ENCODE assay signal across 35 cellular contexts in genomic region chr4:581753-582361, GRCh38. TPM values are rescaled to one million over a fixed set of nuclear protein-coding genes. Genes with fewer than 3 reads are reported as not detected.
"Had no signal": no experiment of that assay in that cellular context is flagged by ENCODE, and none has a peak within 500 bp of the region (broad histone marks: within the 10 kb centered on the region; RNA-seq: fewer than 3 reads in every experiment).

No MANE protein-coding gene starts in this region.

- H3K9me3 ChIP-seq: uterus had no signal

- H3K4me1 ChIP-seq: uterus had no signal

- H3K4me3 ChIP-seq: heart left ventricle, left ventricle myocardium inferior, lung, mucosa of descending colon, smooth muscle cell, uterus had no signal

- H3K36me3 ChIP-seq: heart left ventricle, left ventricle myocardium inferior, uterus had no signal

- H3K9me3 Mint-ChIP-seq: type B pancreatic cell had no signal

- ATAC-seq: activated naive CD8-positive, alpha-beta T cell treated with anti-CD3 and anti-CD28 coated beads, Interleukin-2, amount 50 U/mL, for 24 hours; effector memory CD8-positive, alpha-beta T cell; heart left ventricle; mucosa of descending colon; stimulated activated memory B cell treated with anti-CD40 and anti-IgM and Interleukin-4, amounts not matched to agents 10 μg/mL and 1 μg/mL and 100 μg/mL, for 72 hours; stimulated activated naive CD8-positive, alpha-beta T cell treated with anti-CD3 and anti-CD28 coated beads, Interleukin-15, amount 100 ng/mL, for 72 hours had no signal

- DNase-seq: activated B cell treated with CpG ODN at 0.5 μM for 24 hours; activated gamma-delta T cell; activated naive CD4-positive, alpha-beta T cell treated with anti-CD3 and anti-CD28 coated beads, Interleukin-2, amount 50 U/mL, for 16 hours; activated naive CD8-positive, alpha-beta T cell treated with anti-CD3 and anti-CD28 coated beads, Interleukin-2, amount 50 U/mL, for 24 hours; activated T-cell treated with anti-CD3 and anti-CD28 coated beads, Interleukin-2, amount 50 U/mL, for 1 hour; amygdala; caudate nucleus; cortex of kidney; effector memory CD8-positive, alpha-beta T cell; heart left ventricle; kidney glomerular epithelial cell; left ventricle myocardium inferior; mesendoderm; mucosa of descending colon; retina; stimulated activated CD4-positive, alpha-beta T cell treated with anti-CD3 and anti-CD28 coated beads, Interleukin-1b, Interleukin-23, amount 100 ng/mL, for 48 hours; stimulated activated CD4-positive, alpha-beta T cell treated with anti-CD3 and anti-CD28 coated beads, Interleukin-4, amount 100 ng/mL, for 4 hours; stimulated activated CD8-positive, alpha-beta memory T cell treated with anti-CD3 and anti-CD28 coated beads, Interleukin-4, amount 100 ng/mL, for 48 hours; stimulated activated naive CD8-positive, alpha-beta T cell treated with anti-CD3 and anti-CD28 coated beads, Interleukin-15, amount 100 ng/mL, for 72 hours; substantia nigra; T-helper 1 cell; uterus had no signal

- H3K36me3 Mint-ChIP-seq: stimulated activated memory B cell treated with anti-CD40 and anti-IgM and Interleukin-4, amounts not matched to agents 10 μg/mL and 1 μg/mL and 100 μg/mL, for 72 hours; type B pancreatic cell had no signal

- H3K27ac Mint-ChIP-seq: activated B cell treated with CpG ODN at 0.5 μM for 24 hours; activated naive CD8-positive, alpha-beta T cell treated with anti-CD3 and anti-CD28 coated beads, Interleukin-2, amount 50 U/mL, for 24 hours; effector memory CD8-positive, alpha-beta T cell; nephron; progenitor cell of endocrine pancreas; stimulated activated memory B cell treated with anti-CD40 and anti-IgM and Interleukin-4, amounts not matched to agents 10 μg/mL and 1 μg/mL and 100 μg/mL, for 72 hours; stimulated activated naive CD8-positive, alpha-beta T cell treated with anti-CD3 and anti-CD28 coated beads, Interleukin-15, amount 100 ng/mL, for 72 hours; T-helper 2 cell treated with Interferon-gamma antibody and Interleukin-4, amounts not matched to agents 5 μg/mL and 100 μg/mL, for 36 hours; type B pancreatic cell had no signal

- H3K27ac ChIP-seq: heart left ventricle, left ventricle myocardium inferior, uterus had no signal

- H3K4me3 Mint-ChIP-seq: activated B cell treated with CpG ODN at 0.5 μM for 24 hours; activated naive CD8-positive, alpha-beta T cell treated with anti-CD3 and anti-CD28 coated beads, Interleukin-2, amount 50 U/mL, for 24 hours; effector memory CD8-positive, alpha-beta T cell; nephron; stimulated activated memory B cell treated with anti-CD40 and anti-IgM and Interleukin-4, amounts not matched to agents 10 μg/mL and 1 μg/mL and 100 μg/mL, for 72 hours; stimulated activated naive CD8-positive, alpha-beta T cell treated with anti-CD3 and anti-CD28 coated beads, Interleukin-15, amount 100 ng/mL, for 72 hours; T-helper 2 cell treated with Interferon-gamma antibody and Interleukin-4, amounts not matched to agents 5 μg/mL and 100 μg/mL, for 36 hours; type B pancreatic cell had no signal

RNA-seq across cellular contexts. Expression of gene TMEM271, which starts 5.8 kb away (rescaled TPM):
- total RNA-seq: activated B cell treated with CpG ODN at 0.5 μM for 24 hours, chondrocyte, endothelial cell of umbilical vein, fibroblast of lung, fibroblast of villous mesenchyme, heart left ventricle, left ventricle myocardium inferior, lung, myocyte, osteocyte, progenitor cell of endocrine pancreas, smooth muscle cell, uterus had no signal
- polyA plus RNA-seq: endothelial cell of umbilical vein, fibroblast of lung, heart left ventricle, lung, smooth muscle cell had no signal

RNA-seq across cellular contexts. Expression of gene PDE6B, which starts 43.5 kb away (rescaled TPM):
- polyA plus RNA-seq: fibroblast of lung had no signal
